Comparison of ENCODE assay signal across 9 cellular contexts in genomic region chr9:105881654-105882349, GRCh38.
DNase-seq lines count a peak whose midpoint lies in the region; ATAC-seq, FAIRE-seq and TF ChIP-seq lines count a peak whose summit lies in the region.
"Had no signal": no experiment of that assay in that cellular context is flagged by ENCODE, and none has a peak within 500 bp of the region (broad histone marks: within the 10 kb centered on the region; RNA-seq: fewer than 3 reads in every experiment).

No MANE protein-coding gene starts in this region.

- intact Hi-C loops in CD4-positive, alpha-beta T cell (cut with DNase I, micrococcal nuclease) = loop anchor here (1.0 to 5.0 kb wide), 4 partner anchors 40 to 273 kb away; no protein-coding TSS in a partner anchor
- intact Hi-C loops in esophagus squamous epithelium (cut with DNase I) (no loop called here), testis (cut with DNase I; ENCODE audit: low total_unique reads) (no loop called here)

- no peaks in the 10 kb centered on the region for H3K4me1 Mint-ChIP-seq in CD4-positive, alpha-beta T cell (ENCODE audit: low read depth)
- H3K4me1 Mint-ChIP-seq in neural progenitor cell = peaks cover 2% of the 10 kb centered on the region

- no peaks in the 10 kb centered on the region for H3F3A ChIP-seq in neural progenitor cell (ENCODE audit: low read depth)

- H3K9ac ChIP-seq in NT2/D1 (ENCODE audit: insufficient read length, low read depth) (no peak overlapping the region), neural progenitor cell (no peak overlapping the region)

- TF ChIP-seq CTCF in CD4-positive, alpha-beta T cell (IDR thresholded peaks at IDR 0.05) = peak; percentile 89
- TF ChIP-seq CTCF in esophagus squamous epithelium (IDR thresholded peaks at IDR 0.05) (peak; percentile 52 to 74 (median 62)), neural progenitor cell (IDR thresholded peaks at IDR 0.05) (peak; percentile 99), testis (IDR thresholded peaks at IDR 0.05) (peak; percentile 26 to 85 (median 81))

- H3K4me2 ChIP-seq in neural progenitor cell = no peak overlapping the region

- CTCF ChIA-PET in CD4-positive, alpha-beta T cell (lab: Charles Lee) = interaction anchor here (0.7 to 1.5 kb wide), 4 partner anchors 11 to 40 kb away, joined by 3 to 5 read pairs (median 4); no protein-coding TSS in a partner anchor

- H3K79me2 ChIP-seq in neural progenitor cell (ENCODE audit: low read depth) = no peaks in the 10 kb centered on the region

- peaks cover 3% of the 10 kb centered on the region for H3K4me1 ChIP-seq in NT2/D1 (ENCODE audit: insufficient read depth, insufficient read length)
- no peaks in the 10 kb centered on the region for H3K4me1 ChIP-seq in esophagus squamous epithelium
- peaks cover 8% of the 10 kb centered on the region for H3K4me1 ChIP-seq in neural progenitor cell
- H3K4me1 ChIP-seq in testis = no peaks in the 10 kb centered on the region

- peaks cover 5% of the 10 kb centered on the region for H3K27me3 Mint-ChIP-seq in CD4-positive, alpha-beta T cell
- no peaks in the 10 kb centered on the region for H3K27me3 Mint-ChIP-seq in neural progenitor cell (ENCODE audit: insufficient read depth, low read depth)

- 31 to 37% methylated on average over 10 of the region's 10 CpGs for WGBS in esophagus squamous epithelium, 2 donors
- 29 to 33% methylated on average over 10 of the region's 10 CpGs for WGBS in testis, 2 donors

- H3K4me3 ChIP-seq in NT2/D1 (ENCODE audit: insufficient read length, low read depth) (no peak overlapping the region), esophagus squamous epithelium (no peak overlapping the region), neural progenitor cell (no peak overlapping the region), testis (no peak overlapping the region)

- H2AFZ ChIP-seq in neural progenitor cell (replicated peaks) = no peak overlapping the region

- no peaks in the 10 kb centered on the region for H3K9me3 ChIP-seq in CD4-positive, alpha-beta T cell (ENCODE audit: control insufficient read depth, low read length)
- H3K9me3 ChIP-seq in NT2/D1 (ENCODE audit: insufficient read depth, low read length) = no peaks in the 10 kb centered on the region
- H3K9me3 ChIP-seq in esophagus squamous epithelium = no peaks in the 10 kb centered on the region
- no peaks in the 10 kb centered on the region for H3K9me3 ChIP-seq in neural progenitor cell (ENCODE audit: low read depth)
- no peaks in the 10 kb centered on the region for H3K9me3 ChIP-seq in testis

- DNase-seq in CD4-positive, alpha-beta T cell = peak; percentile 29 to 64 (median 48)
- DNase-seq in GM19239 (ENCODE audit: insufficient read length, low spot score) (peak; percentile 17), NT2/D1 (ENCODE audit: low read depth, low spot score) (peak; percentile 77), esophagus squamous epithelium (lab: John Stamatoyannopoulos, UW) (no peak), neural progenitor cell (ENCODE audit: low spot score) (peak; percentile 81), testis (peak; percentile 90)
- peak; percentile 83 for DNase-seq in activated CD8-positive, alpha-beta memory T cell treated with anti-CD3 and anti-CD28 coated beads, Interleukin-2, amount 50 U/mL, for 48 hours

- no peaks in the 10 kb centered on the region for H3K27me3 ChIP-seq in CD4-positive, alpha-beta T cell (ENCODE audit: control insufficient read depth, insufficient read depth, low read length)
- H3K27me3 ChIP-seq in NT2/D1 (ENCODE audit: insufficient read depth, insufficient read length) = no peaks in the 10 kb centered on the region
- H3K27me3 ChIP-seq in esophagus squamous epithelium = peaks cover 0 to 6% (median 0%) of the 10 kb centered on the region in 4 donors
- no peaks in the 10 kb centered on the region for H3K27me3 ChIP-seq in neural progenitor cell
- H3K27me3 ChIP-seq in testis = no peaks in the 10 kb centered on the region

- H3K36me3 Mint-ChIP-seq in CD4-positive, alpha-beta T cell (ENCODE audit: low read depth) = no peaks in the 10 kb centered on the region
- H3K36me3 Mint-ChIP-seq in neural progenitor cell = no peaks in the 10 kb centered on the region

- H4K20me1 ChIP-seq in neural progenitor cell (ENCODE audit: low read depth) = no peaks in the 10 kb centered on the region

- H3K27ac Mint-ChIP-seq in CD4-positive, alpha-beta T cell = no peak overlapping the region
- no peak overlapping the region for H3K27ac Mint-ChIP-seq in neural progenitor cell
- H3K27ac Mint-ChIP-seq: T-helper 1 cell treated with Interleukin-12 subunit alpha and Interleukin-12 subunit beta and Interleukin-4 antibody, amounts not matched to agents 30 μg/mL and 1 μg/mL, for 36 hours had no signal

- no peaks in the 10 kb centered on the region for H3K9me3 Mint-ChIP-seq in CD4-positive, alpha-beta T cell
- no peaks in the 10 kb centered on the region for H3K9me3 Mint-ChIP-seq in neural progenitor cell
- H3K9me3 Mint-ChIP-seq: T-helper 1 cell treated with Interleukin-12 subunit alpha and Interleukin-12 subunit beta and Interleukin-4 antibody, amounts not matched to agents 30 μg/mL and 1 μg/mL, for 36 hours had no signal

- H3K4me3 Mint-ChIP-seq in CD4-positive, alpha-beta T cell = no peak overlapping the region
- no peak overlapping the region for H3K4me3 Mint-ChIP-seq in neural progenitor cell
- H3K4me3 Mint-ChIP-seq: T-helper 1 cell treated with Interleukin-12 subunit alpha and Interleukin-12 subunit beta and Interleukin-4 antibody, amounts not matched to agents 30 μg/mL and 1 μg/mL, for 36 hours had no signal

- peak; percentile 69 for FAIRE-seq in GM19239 (lab: Jason Lieb, UNC)

- ATAC-seq in CD4-positive, alpha-beta T cell (ENCODE audit: poor library complexity) = peak; percentile 48
- ATAC-seq in HG03565 (IDR thresholded peaks at IDR 0.05; ENCODE audit: unreplicated experiment) = peak; percentile 42

- TF ChIP-seq POLR2A in esophagus squamous epithelium (IDR thresholded peaks at IDR 0.05) = no peak
- no peak for TF ChIP-seq POLR2A in testis (IDR thresholded peaks at IDR 0.05)

- H3K36me3 ChIP-seq in NT2/D1 (ENCODE audit: insufficient read depth, insufficient read length, low read length) = no peaks in the 10 kb centered on the region
- H3K36me3 ChIP-seq in esophagus squamous epithelium = no peaks in the 10 kb centered on the region
- H3K36me3 ChIP-seq in neural progenitor cell = no peaks in the 10 kb centered on the region
- H3K36me3 ChIP-seq in testis (ENCODE audit: low read depth, missing control alignments) = no peaks in the 10 kb centered on the region

- POLR2A ChIA-PET in CD4-positive, alpha-beta T cell (lab: Charles Lee) = no interaction called here

- H3K27ac ChIP-seq in CD4-positive, alpha-beta T cell (ENCODE audit: low read depth, low read length) = no peak overlapping the region
- H3K27ac ChIP-seq in esophagus squamous epithelium (no peak overlapping the region), neural progenitor cell (no peak overlapping the region), testis (no peak overlapping the region)

Comparison
In these comparisons a context has a peak if more than half of its experiments do, and no peak if none do; other contexts are left out.
1. intact Hi-C loops: an anchor here in CD4-positive, alpha-beta T cell (1.0 to 5.0 kb wide); none called in esophagus squamous epithelium and testis.